Comparison of ENCODE assay signal across 15 cellular contexts in genomic region chr13:85508683-85509329, GRCh38.
DNase-seq lines count a peak whose midpoint lies in the region; ATAC-seq and TF ChIP-seq lines count a peak whose summit lies in the region.
"Had no signal": no experiment of that assay in that cellular context is flagged by ENCODE, and none has a peak within 500 bp of the region (broad histone marks: within the 10 kb centered on the region; RNA-seq: fewer than 3 reads in every experiment).

No MANE protein-coding gene starts in this region.

- 82 to 100% methylated on average over 1 to 7 of the region's 12 CpGs for WGBS in gastroesophageal sphincter (ENCODE audit: low coverage in 1 of 2), 2 donors

- TF ChIP-seq POLR2A in gastroesophageal sphincter (IDR thresholded peaks at IDR 0.05), result no peak

- no peaks in the 10 kb centered on the region for H3K9me3 Mint-ChIP-seq in stimulated activated effector memory CD8-positive, alpha-beta T cell treated with anti-CD3 and anti-CD28 coated beads, Interleukin-12 subunit alpha, Interleukin-12 subunit beta, amount 100 ng/mL, for 72 hours
- H3K9me3 Mint-ChIP-seq: type B pancreatic cell had no signal

- no peaks in the 10 kb centered on the region for H3K36me3 Mint-ChIP-seq in stimulated activated effector memory CD8-positive, alpha-beta T cell treated with anti-CD3 and anti-CD28 coated beads, Interleukin-12 subunit alpha, Interleukin-12 subunit beta, amount 100 ng/mL, for 72 hours
- H3K36me3 Mint-ChIP-seq: type B pancreatic cell had no signal

- TF ChIP-seq EP300 in gastroesophageal sphincter (IDR thresholded peaks at IDR 0.05), result no peak

- no peak overlapping the region for H3K4me3 ChIP-seq in gastroesophageal sphincter
- H3K4me3 ChIP-seq: adrenal gland, dorsolateral prefrontal cortex, GM23248, lung had no signal

- no peak overlapping the region for H3K27ac ChIP-seq in gastroesophageal sphincter
- H3K27ac ChIP-seq: adrenal gland, dorsolateral prefrontal cortex, GM23248 had no signal

- ATAC-seq in SK-N-SH treated with all-trans-retinoic acid at 6 μM for 48 hours (peak; percentile 56), gastroesophageal sphincter (peak; percentile 44), HG03342 (IDR thresholded peaks at IDR 0.05; ENCODE audit: unreplicated experiment) (no peak)
- peak; percentile 52 for ATAC-seq in stimulated activated effector memory CD8-positive, alpha-beta T cell treated with anti-CD3 and anti-CD28 coated beads, Interleukin-12 subunit alpha, Interleukin-12 subunit beta, amount 100 ng/mL, for 72 hours

- peak; percentile 15 for DNase-seq in NCI-H748 (lab: John Stamatoyannopoulos, UW; ENCODE audit: unreplicated experiment)
- DNase-seq in NCI-H748 treated with DMSO at 0.1 percent for 48 hours (lab: John Stamatoyannopoulos, UW), result no peak
- DNase-seq in stimulated activated effector memory CD8-positive, alpha-beta T cell treated with anti-CD3 and anti-CD28 coated beads, Interleukin-12 subunit alpha, Interleukin-12 subunit beta, amount 100 ng/mL, for 72 hours (ENCODE audit: low spot score in 2 of 2), result no peak
- DNase-seq in cerebellum (ENCODE audit: low spot score), result no peak
- DNase-seq in glomerular visceral epithelial cell (ENCODE audit: extremely low spot score), result no peak
- DNase-seq: DMS79, dorsolateral prefrontal cortex, GM23248, NCI-H526 had no signal

- H3K36me3 ChIP-seq in gastroesophageal sphincter, result no peaks in the 10 kb centered on the region
- H3K36me3 ChIP-seq: adrenal gland had no signal

- H3K27ac Mint-ChIP-seq in stimulated activated effector memory CD8-positive, alpha-beta T cell treated with anti-CD3 and anti-CD28 coated beads, Interleukin-12 subunit alpha, Interleukin-12 subunit beta, amount 100 ng/mL, for 72 hours, result no peak overlapping the region
- H3K27ac Mint-ChIP-seq: type B pancreatic cell had no signal

- H3K4me1 ChIP-seq in gastroesophageal sphincter, result peaks cover 0 to 7% (median 0%) of the 10 kb centered on the region in 3 donors
- H3K4me1 ChIP-seq: adrenal gland had no signal

- no peaks in the 10 kb centered on the region for H3K27me3 ChIP-seq in gastroesophageal sphincter
- H3K27me3 ChIP-seq: adrenal gland, dorsolateral prefrontal cortex had no signal

- no peaks in the 10 kb centered on the region for H3K9me3 ChIP-seq in gastroesophageal sphincter
- H3K9me3 ChIP-seq: adrenal gland had no signal

- no peaks in the 10 kb centered on the region for H3K4me1 Mint-ChIP-seq in stimulated activated effector memory CD8-positive, alpha-beta T cell treated with anti-CD3 and anti-CD28 coated beads, Interleukin-12 subunit alpha, Interleukin-12 subunit beta, amount 100 ng/mL, for 72 hours

- H3K4me3 Mint-ChIP-seq in stimulated activated effector memory CD8-positive, alpha-beta T cell treated with anti-CD3 and anti-CD28 coated beads, Interleukin-12 subunit alpha, Interleukin-12 subunit beta, amount 100 ng/mL, for 72 hours, result no peak overlapping the region
- H3K4me3 Mint-ChIP-seq: type B pancreatic cell had no signal

- TF ChIP-seq CTCF in gastroesophageal sphincter (IDR thresholded peaks at IDR 0.05), result no peak

TF ChIP-seq in SK-N-SH treated with all-trans-retinoic acid at 6 μM for 48 hours, 23 proteins besides CTCF, POLR2A, EP300 and RAD21:
- TF ChIP-seq OSR1 (CRISPR knock-in tag; IDR thresholded peaks at IDR 0.05) (no peak), ARNTL (CRISPR knock-in tag; IDR thresholded peaks at IDR 0.05; ENCODE audit: borderline replicate concordance, low read depth) (no peak), ZFP3 (CRISPR knock-in tag; IDR thresholded peaks at IDR 0.05) (no peak), BACH2 (CRISPR knock-in tag; IDR thresholded peaks at IDR 0.05; ENCODE audit: borderline replicate concordance) (no peak), ESRRG (CRISPR knock-in tag; IDR thresholded peaks at IDR 0.05) (no peak), CSDC2 (CRISPR knock-in tag; IDR thresholded peaks at IDR 0.05) (no peak), SNAI2 (CRISPR knock-in tag; IDR thresholded peaks at IDR 0.05) (no peak), ZNF70 (CRISPR knock-in tag; IDR thresholded peaks at IDR 0.05) (no peak), ZNF565 (CRISPR knock-in tag; conservative IDR thresholded peaks at IDR 0.05; ENCODE audit: low read depth) (no peak), GLIS3 (CRISPR knock-in tag; IDR thresholded peaks at IDR 0.05) (no peak), TOX (CRISPR knock-in tag; IDR thresholded peaks at IDR 0.05; ENCODE audit: borderline replicate concordance) (no peak), TCF4 (CRISPR knock-in tag; IDR thresholded peaks at IDR 0.05; ENCODE audit: borderline replicate concordance) (no peak)
- TF ChIP-seq, protein P1, sequence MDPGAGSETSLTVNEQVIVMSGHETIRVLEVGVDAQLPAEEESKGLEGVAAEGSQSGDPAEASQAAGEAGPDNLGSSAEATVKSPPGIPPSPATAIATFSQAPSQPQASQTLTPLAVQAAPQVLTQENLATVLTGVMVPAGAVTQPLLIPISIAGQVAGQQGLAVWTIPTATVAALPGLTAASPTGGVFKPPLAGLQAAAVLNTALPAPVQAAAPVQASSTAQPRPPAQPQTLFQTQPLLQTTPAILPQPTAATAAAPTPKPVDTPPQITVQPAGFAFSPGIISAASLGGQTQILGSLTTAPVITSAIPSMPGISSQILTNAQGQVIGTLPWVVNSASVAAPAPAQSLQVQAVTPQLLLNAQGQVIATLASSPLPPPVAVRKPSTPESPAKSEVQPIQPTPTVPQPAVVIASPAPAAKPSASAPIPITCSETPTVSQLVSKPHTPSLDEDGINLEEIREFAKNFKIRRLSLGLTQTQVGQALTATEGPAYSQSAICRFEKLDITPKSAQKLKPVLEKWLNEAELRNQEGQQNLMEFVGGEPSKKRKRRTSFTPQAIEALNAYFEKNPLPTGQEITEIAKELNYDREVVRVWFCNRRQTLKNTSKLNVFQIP (CRISPR knock-in tag; IDR thresholded peaks at IDR 0.05; ENCODE audit: borderline replicate concordance, low read depth), result no peak
